18 cellular contexts compared by ENCODE assay signal in genomic region chr7:54824655-54825054, GRCh38.
DNase-seq lines count a peak whose midpoint lies in the region; ATAC-seq, FAIRE-seq and TF ChIP-seq lines count a peak whose summit lies in the region.
"Had no signal": no experiment of that assay in that cellular context is flagged by ENCODE, and none has a peak within 500 bp of the region (broad histone marks: within the 10 kb centered on the region; RNA-seq: fewer than 3 reads in every experiment).

No MANE protein-coding gene starts in this region.

- DNase-seq in Calu3 (no peak), PC-3 (peak; percentile 59), bronchial epithelial cell (ENCODE audit: low read depth) (peak; percentile 29), A673 (ENCODE audit: low spot score) (no peak)
- DNase-seq: AML-193; Caco-2; CD4-positive, alpha-beta T cell; DMS153; DMS79; GDM1; GOT3; H9 had no signal

- peak overlapping the region; percentile 45; the same call in 1 of the 2 replicates for H3K4me3 ChIP-seq in PC-3 (ENCODE audit: low read length)
- H3K4me3 ChIP-seq in bronchial epithelial cell (ENCODE audit: low read depth, low read length) = no peak overlapping the region
- no peak overlapping the region for H3K4me3 ChIP-seq in A673 (ENCODE audit: low read depth, low read length, poor library complexity, severe bottlenecking)

- no peaks in the 10 kb centered on the region for H4K20me1 ChIP-seq in PC-3 (ENCODE audit: low read length)

- peaks cover 6% of the 10 kb centered on the region for H3K9me3 Mint-ChIP-seq in Calu3 (ENCODE audit: low read depth, unreplicated experiment)
- H3K9me3 Mint-ChIP-seq in stimulated activated memory B cell treated with anti-CD40 and anti-IgM and Interleukin-4, amounts not matched to agents 10 μg/mL and 1 μg/mL and 100 μg/mL, for 72 hours = no peaks in the 10 kb centered on the region

- H3K27ac ChIP-seq in PC-3 (ENCODE audit: low read length) (peak overlapping the region; percentile 83), A673 (ENCODE audit: low read depth, low read length, poor library complexity, severe bottlenecking) (no peak overlapping the region)

- FAIRE-seq in bronchial epithelial cell (lab: Jason Lieb, UNC) = no peak
- FAIRE-seq: GM12892, GM18507, HTR-8/SVneo had no signal

- H3K27me3 ChIP-seq in PC-3 (ENCODE audit: low read length) (no peaks in the 10 kb centered on the region), bronchial epithelial cell (ENCODE audit: control insufficient read depth, insufficient read depth, low read length) (no peaks in the 10 kb centered on the region), A673 (replicated peaks; ENCODE audit: insufficient read depth, low read depth, low read length, poor library complexity) (peaks cover 6% of the 10 kb centered on the region)

- no peak overlapping the region for H3K4me3 Mint-ChIP-seq in Calu3 (ENCODE audit: low read depth, unreplicated experiment)
- H3K4me3 Mint-ChIP-seq in stimulated activated memory B cell treated with anti-CD40 and anti-IgM and Interleukin-4, amounts not matched to agents 10 μg/mL and 1 μg/mL and 100 μg/mL, for 72 hours = no peak overlapping the region
- H3K4me3 Mint-ChIP-seq: CD4-positive, alpha-beta T cell; H9; IgD-negative memory B cell had no signal

- no peaks in the 10 kb centered on the region for H3K79me2 ChIP-seq in PC-3 (ENCODE audit: low read length)

- no peaks in the 10 kb centered on the region for H3K27me3 Mint-ChIP-seq in Calu3 (ENCODE audit: unreplicated experiment)
- peaks cover 26% of the 10 kb centered on the region for H3K27me3 Mint-ChIP-seq in stimulated activated memory B cell treated with anti-CD40 and anti-IgM and Interleukin-4, amounts not matched to agents 10 μg/mL and 1 μg/mL and 100 μg/mL, for 72 hours

- no peaks in the 10 kb centered on the region for H3F3A ChIP-seq in PC-3 (ENCODE audit: low read length, unreplicated experiment)

- peak overlapping the region; percentile 37; the same call in 1 of the 2 replicates for H3K9ac ChIP-seq in PC-3 (ENCODE audit: low read length)

- H3K9me3 ChIP-seq in PC-3 (ENCODE audit: low read length) (no peaks in the 10 kb centered on the region), A673 (ENCODE audit: low read depth, low read length, poor library complexity, severe bottlenecking) (no peaks in the 10 kb centered on the region)
- H3K9me3 ChIP-seq: Caco-2 had no signal

- ATAC-seq in PC-3 (peak; percentile 76), GM21825 (IDR thresholded peaks at IDR 0.05; ENCODE audit: unreplicated experiment) (no peak)
- ATAC-seq in stimulated activated memory B cell treated with anti-CD40 and anti-IgM and Interleukin-4, amounts not matched to agents 10 μg/mL and 1 μg/mL and 100 μg/mL, for 72 hours = no peak

- CTCF ChIA-PET in Calu3 (lab: Charles Lee) = interaction anchor here (0.5 kb wide), 1 partner anchor 1167 kb away, joined by 4 read pairs; no protein-coding TSS in a partner anchor
- CTCF ChIA-PET in PC-3 (lab: Charles Lee) = no interaction called here
- CTCF ChIA-PET in A673 (lab: Charles Lee) = no interaction called here

- H3K9me2 ChIP-seq in PC-3 (replicated peaks; ENCODE audit: low read length) = no peaks in the 10 kb centered on the region

- intact Hi-C loops in Calu3 (cut with micrococcal nuclease; ENCODE audit: unreplicated experiment) (no loop called here), PC-3 (cut with micrococcal nuclease) (loop anchor here (1.0 kb wide), 2 partner anchors 14 to 36 kb away; no protein-coding TSS in a partner anchor), A673 (cut with micrococcal nuclease; ENCODE audit: unreplicated experiment) (no loop called here)

- peak overlapping the region; percentile 79 for H3K4me2 ChIP-seq in PC-3 (ENCODE audit: low read length)

- H3K4me1 ChIP-seq in PC-3 (ENCODE audit: insufficient read depth, low read length) (peaks cover 35% of the 10 kb centered on the region), A673 (ENCODE audit: insufficient read depth, low read length, poor library complexity, severe bottlenecking) (no peaks in the 10 kb centered on the region)
- H3K4me1 ChIP-seq: Caco-2 had no signal

- H2AFZ ChIP-seq in PC-3 (ENCODE audit: low read length) = peak overlapping the region; percentile 57

- H3K4me1 Mint-ChIP-seq in Calu3 (ENCODE audit: low read depth, unreplicated experiment) = peaks cover 29% of the 10 kb centered on the region
- H3K4me1 Mint-ChIP-seq in stimulated activated memory B cell treated with anti-CD40 and anti-IgM and Interleukin-4, amounts not matched to agents 10 μg/mL and 1 μg/mL and 100 μg/mL, for 72 hours = no peaks in the 10 kb centered on the region
- H3K4me1 Mint-ChIP-seq: IgD-negative memory B cell had no signal

- BruUV-seq in Calu3 (replicated peaks; lab: Mats Ljungman, UMichigan) (no TSS peak), PC-3 (replicated peaks; lab: Mats Ljungman, UMichigan) (no TSS peak), A673 (replicated peaks; lab: Mats Ljungman, UMichigan) (no TSS peak)

- TF ChIP-seq CTCF in Calu3 (IDR thresholded peaks at IDR 0.05; ENCODE audit: unreplicated experiment) = no peak
- TF ChIP-seq CTCF in PC-3 (conservative IDR thresholded peaks at IDR 0.05; ENCODE audit: low read depth, low read length) = no peak
- TF ChIP-seq CTCF in bronchial epithelial cell (IDR thresholded peaks at IDR 0.05; ENCODE audit: insufficient read depth, low read length, severe bottlenecking) = no peak
- TF ChIP-seq CTCF in A673 (conservative IDR thresholded peaks at IDR 0.05; ENCODE audit: low read depth, low read length) = no peak

- H3K36me3 Mint-ChIP-seq in Calu3 (ENCODE audit: insufficient read depth, unreplicated experiment) = no peaks in the 10 kb centered on the region
- no peaks in the 10 kb centered on the region for H3K36me3 Mint-ChIP-seq in stimulated activated memory B cell treated with anti-CD40 and anti-IgM and Interleukin-4, amounts not matched to agents 10 μg/mL and 1 μg/mL and 100 μg/mL, for 72 hours
- H3K36me3 Mint-ChIP-seq: IgD-negative memory B cell had no signal

- H3K27ac Mint-ChIP-seq in Calu3 (ENCODE audit: unreplicated experiment) = peak overlapping the region; percentile 27
- no peak overlapping the region for H3K27ac Mint-ChIP-seq in stimulated activated memory B cell treated with anti-CD40 and anti-IgM and Interleukin-4, amounts not matched to agents 10 μg/mL and 1 μg/mL and 100 μg/mL, for 72 hours
- H3K27ac Mint-ChIP-seq: CD4-positive, alpha-beta T cell; H9 had no signal

- POLR2A ChIA-PET in PC-3 (lab: Charles Lee; ENCODE audit: unreplicated experiment) (no interaction called here), A673 (lab: Charles Lee; ENCODE audit: low non-redundant PET) (no interaction called here)

- H3K36me3 ChIP-seq in PC-3 (ENCODE audit: low read depth, low read length) (peaks cover 8% of the 10 kb centered on the region; the same call in 1 of the 2 replicates), bronchial epithelial cell (ENCODE audit: control insufficient read depth, insufficient read depth, low read length) (no peaks in the 10 kb centered on the region), A673 (ENCODE audit: insufficient read depth, low read length, poor library complexity, severe bottlenecking) (no peaks in the 10 kb centered on the region)

Comparison
In these comparisons a context has a peak if more than half of its experiments do, and no peak if none do; other contexts are left out.
1. DNase-seq: peak in PC-3 (single experiment) and bronchial epithelial cell (single experiment); none in Calu3 (single experiment) and A673 (single experiment).